26 cellular contexts compared by ENCODE assay signal in genomic region chr3:113409676-113410075, GRCh38.
"Had no signal": no experiment of that assay in that cellular context is flagged by ENCODE, and none has a peak within 500 bp of the region (broad histone marks: within the 10 kb centered on the region; RNA-seq: fewer than 3 reads in every experiment).

No MANE protein-coding gene starts in this region.

- H2AFZ ChIP-seq: neural progenitor cell, parathyroid adenoma had no signal

- H3K79me2 ChIP-seq: parathyroid adenoma had no signal

- FAIRE-seq: small intestine had no signal

- H3K4me2 ChIP-seq: neural progenitor cell had no signal

- H3K27me3 ChIP-seq: foreskin keratinocyte, left lung, neural progenitor cell, sigmoid colon, vagina had no signal

- ATAC-seq: activated CD8-positive, alpha-beta memory T cell treated with anti-CD3 and anti-CD28 coated beads, Interleukin-2, amount 10 ng/mL, durations not matched to agents 7 days and 5 days; effector memory CD8-positive, alpha-beta T cell; foreskin keratinocyte; left lung; psoas muscle; stimulated activated effector memory CD8-positive, alpha-beta T cell treated with anti-CD3 and anti-CD28 coated beads, Interleukin-12 subunit alpha, Interleukin-12 subunit beta, amount 100 ng/mL, for 72 hours had no signal

- H3K27ac ChIP-seq: foreskin keratinocyte, left lung, neural progenitor cell, parathyroid adenoma, psoas muscle, sigmoid colon, thoracic aorta, vagina had no signal

- H3K4me3 ChIP-seq: left lung, lung, neural progenitor cell, psoas muscle, sigmoid colon, thoracic aorta, vagina had no signal

- H3K9me3 ChIP-seq: vagina had no signal

- H3K4me1 ChIP-seq: left lung, neural progenitor cell, parathyroid adenoma, psoas muscle, vagina had no signal

- DNase-seq: activated CD4-positive, alpha-beta memory T cell treated with anti-CD3 and anti-CD28 coated beads, Interleukin-2, amount 10 ng/mL, durations not matched to agents 7 days and 5 days; activated CD4-positive, alpha-beta T cell treated with anti-CD3 and anti-CD28 coated beads, Interleukin-2, amount 10 ng/mL, durations not matched to agents 24 days and 14 days; activated CD4-positive, CD25-positive, alpha-beta regulatory T cell treated with anti-CD3 and anti-CD28 coated beads, Interleukin-2, amount 50 U/mL, for 72 hours; activated CD8-positive, alpha-beta memory T cell treated with anti-CD3 and anti-CD28 coated beads, Interleukin-2, amount 10 ng/mL, durations not matched to agents 7 days and 5 days; activated effector memory CD4-positive, alpha-beta T cell treated with Interleukin-2 at 50 U/mL for 16 hours; activated naive CD4-positive, alpha-beta T cell treated with Interleukin-2 at 50 U/mL for 16 hours; activated T-cell treated with anti-CD3 and anti-CD28 coated beads, Interleukin-2, amount 50 U/mL, for 48 hours; anterior cingulate cortex; cortex of kidney; effector memory CD8-positive, alpha-beta T cell; erythroblast; foreskin keratinocyte; left lung; mesendoderm; natural killer cell; occipital lobe; psoas muscle; sigmoid colon; small intestine; stimulated activated CD4-positive, alpha-beta T cell treated with anti-CD3 and anti-CD28 coated beads, Interleukin-4, amount 100 ng/mL, for 24 hours had no signal

- H3K36me3 ChIP-seq: neural progenitor cell, sigmoid colon, thoracic aorta, vagina had no signal

- H3K9ac ChIP-seq: neural progenitor cell, parathyroid adenoma had no signal
